ENCODE assay signal across 14 cellular contexts in genomic region chr10:469947-470338, GRCh38.
DNase-seq lines count a peak whose midpoint lies in the region; ATAC-seq and TF ChIP-seq lines count a peak whose summit lies in the region.
"Had no signal": no experiment of that assay in that cellular context is flagged by ENCODE, and none has a peak within 500 bp of the region (broad histone marks: within the 10 kb centered on the region; RNA-seq: fewer than 3 reads in every experiment).

No MANE protein-coding gene starts in this region.

- peak overlapping the region; percentile 43 for H3K27ac ChIP-seq in naive thymus-derived CD4-positive, alpha-beta T cell (ENCODE audit: low read depth, low read length)

- no peak for ATAC-seq in activated T-cell treated with anti-CD3 and anti-CD28 coated beads, Interleukin-2, amount 50 U/mL, for 72 hours (replicated peaks in 1 of 2)
- ATAC-seq in naive thymus-derived CD4-positive, alpha-beta T cell, result no peak

- CTCF ChIA-PET in HEK293T (lab: Yijun Ruan, JAX), result no interaction called here
- CTCF ChIA-PET in naive thymus-derived CD4-positive, alpha-beta T cell (lab: Charles Lee), result interaction anchor here (0.7 to 2.6 kb wide), 5 partner anchors 9 to 515 kb away, joined by 3 to 15 read pairs (median 3); no protein-coding TSS in a partner anchor

- H3K27me3 ChIP-seq in naive thymus-derived CD4-positive, alpha-beta T cell (ENCODE audit: control insufficient read depth in 2 of 2, insufficient read depth in 2 of 2, low read length in 2 of 2), result no peaks in the 10 kb centered on the region

- peaks cover 0 to 16% (median 0%) of the 10 kb centered on the region in 3 experiments for H3K9me3 ChIP-seq in naive thymus-derived CD4-positive, alpha-beta T cell (ENCODE audit: control insufficient read depth in 2 of 3, low read length in 3 of 3)

- H3K36me3 ChIP-seq in naive thymus-derived CD4-positive, alpha-beta T cell (ENCODE audit: control insufficient read depth in 2 of 3, insufficient read depth in 3 of 3, low read length in 3 of 3), result no peaks in the 10 kb centered on the region

- peaks cover 17 to 29% of the 10 kb centered on the region in 2 donors for H3K4me1 ChIP-seq in naive thymus-derived CD4-positive, alpha-beta T cell (ENCODE audit: control insufficient read depth in 2 of 2, insufficient read depth in 2 of 2, low read length in 2 of 2)

- H3K27ac Mint-ChIP-seq in activated T-cell treated with anti-CD3 and anti-CD28 coated beads, Interleukin-2, amount 50 U/mL, for 72 hours, result no peak overlapping the region
- peak overlapping the region; percentile 78 for H3K27ac Mint-ChIP-seq in activated naive CD8-positive, alpha-beta T cell treated with anti-CD3 and anti-CD28 coated beads for 36 hours
- peak overlapping the region in 8 of 9 donors; percentile 31 to 94 (median 93) for H3K27ac Mint-ChIP-seq in naive thymus-derived CD4-positive, alpha-beta T cell

- H3K4me1 Mint-ChIP-seq in activated T-cell treated with anti-CD3 and anti-CD28 coated beads, Interleukin-2, amount 50 U/mL, for 72 hours (ENCODE audit: low read depth), result peaks cover 15% of the 10 kb centered on the region
- peaks cover 13% of the 10 kb centered on the region for H3K4me1 Mint-ChIP-seq in activated naive CD8-positive, alpha-beta T cell treated with anti-CD3 and anti-CD28 coated beads for 36 hours
- H3K4me1 Mint-ChIP-seq in naive thymus-derived CD4-positive, alpha-beta T cell, result peaks cover 13 to 39% (median 29%) of the 10 kb centered on the region in 7 donors

- peaks cover 0 to 1% of the 10 kb centered on the region in 2 donors for H3K36me3 Mint-ChIP-seq in activated T-cell treated with anti-CD3 and anti-CD28 coated beads, Interleukin-2, amount 50 U/mL, for 72 hours (ENCODE audit: insufficient read depth in 2 of 2)
- peaks cover 3% of the 10 kb centered on the region for H3K36me3 Mint-ChIP-seq in activated naive CD8-positive, alpha-beta T cell treated with anti-CD3 and anti-CD28 coated beads for 36 hours
- H3K36me3 Mint-ChIP-seq in naive thymus-derived CD4-positive, alpha-beta T cell, result peaks cover 5 to 29% (median 16%) of the 10 kb centered on the region in 5 donors

- H3K9me3 Mint-ChIP-seq in activated T-cell treated with anti-CD3 and anti-CD28 coated beads, Interleukin-2, amount 50 U/mL, for 72 hours, result peaks cover 0 to 3% of the 10 kb centered on the region in 2 donors
- H3K9me3 Mint-ChIP-seq in activated naive CD8-positive, alpha-beta T cell treated with anti-CD3 and anti-CD28 coated beads for 36 hours, result peaks cover 1% of the 10 kb centered on the region
- H3K9me3 Mint-ChIP-seq in naive thymus-derived CD4-positive, alpha-beta T cell, result peaks cover 0 to 50% (median 17%) of the 10 kb centered on the region in 11 donors

- peak overlapping the region; percentile 27 to 52 for H3K4me3 Mint-ChIP-seq in activated T-cell treated with anti-CD3 and anti-CD28 coated beads, Interleukin-2, amount 50 U/mL, for 72 hours
- peak overlapping the region; percentile 70 for H3K4me3 Mint-ChIP-seq in activated naive CD8-positive, alpha-beta T cell treated with anti-CD3 and anti-CD28 coated beads for 36 hours
- H3K4me3 Mint-ChIP-seq in naive thymus-derived CD4-positive, alpha-beta T cell, result peak overlapping the region; percentile 7 to 87 (median 72)

- no peak for DNase-seq in activated T-cell treated with anti-CD3 and anti-CD28 coated beads, Interleukin-2, amount 50 U/mL, for 72 hours
- DNase-seq in activated T-cell treated with anti-CD3 and anti-CD28 coated beads for 4 hours (no peak), HEK293T (ENCODE audit: extremely low spot score) (no peak), inferior parietal cortex (ENCODE audit: extremely low spot score) (no peak), hippocampal formation (lab: John Stamatoyannopoulos, UW) (no peak), NCI-H2107 treated with DMSO at 0.1 percent for 48 hours (lab: John Stamatoyannopoulos, UW; ENCODE audit: unreplicated experiment) (no peak)
- DNase-seq in activated naive CD8-positive, alpha-beta T cell treated with anti-CD3 and anti-CD28 coated beads for 36 hours, result no peak
- no peak for DNase-seq in naive thymus-derived CD4-positive, alpha-beta T cell
- DNase-seq: AML-193, KBM-7, NCI-H1092, NCI-H1694 treated with DMSO at 0.1 percent for 48 hours, NCI-H2171, NCI-H774 had no signal

- H3K4me3 ChIP-seq in naive thymus-derived CD4-positive, alpha-beta T cell (ENCODE audit: low read length), result peak overlapping the region; percentile 30

- no peaks in the 10 kb centered on the region for H3K27me3 Mint-ChIP-seq in activated T-cell treated with anti-CD3 and anti-CD28 coated beads, Interleukin-2, amount 50 U/mL, for 72 hours (ENCODE audit: low read depth)
- H3K27me3 Mint-ChIP-seq in activated naive CD8-positive, alpha-beta T cell treated with anti-CD3 and anti-CD28 coated beads for 36 hours, result no peaks in the 10 kb centered on the region
- H3K27me3 Mint-ChIP-seq in naive thymus-derived CD4-positive, alpha-beta T cell, result no peaks in the 10 kb centered on the region

- intact Hi-C loops in naive thymus-derived CD4-positive, alpha-beta T cell (cut with micrococcal nuclease), result loop anchor here in 1 of 2 donors (1.0 to 5.0 kb wide), 10 partner anchors 19 to 333 kb away; partner anchors contain the start of gene ZMYND11

- POLR2A ChIA-PET in HEK293T (lab: Yijun Ruan, JAX), result no interaction called here
- POLR2A ChIA-PET in naive thymus-derived CD4-positive, alpha-beta T cell (lab: Charles Lee), result interaction anchor here (0.6 to 4.9 kb wide), 10 partner anchors 9 to 136 kb away, joined by 3 to 58 read pairs (median 4); no protein-coding TSS in a partner anchor

TF ChIP-seq in HEK293T, 16 proteins besides CTCF, POLR2A, EP300 and RAD21:
- TF ChIP-seq PKNOX1 (IDR thresholded peaks at IDR 0.05) (peak; percentile 85), TARDBP (IDR thresholded peaks at IDR 0.05) (no peak)
